Comparison of ENCODE assay signal across 8 cellular contexts in the genomic region with DNA sequence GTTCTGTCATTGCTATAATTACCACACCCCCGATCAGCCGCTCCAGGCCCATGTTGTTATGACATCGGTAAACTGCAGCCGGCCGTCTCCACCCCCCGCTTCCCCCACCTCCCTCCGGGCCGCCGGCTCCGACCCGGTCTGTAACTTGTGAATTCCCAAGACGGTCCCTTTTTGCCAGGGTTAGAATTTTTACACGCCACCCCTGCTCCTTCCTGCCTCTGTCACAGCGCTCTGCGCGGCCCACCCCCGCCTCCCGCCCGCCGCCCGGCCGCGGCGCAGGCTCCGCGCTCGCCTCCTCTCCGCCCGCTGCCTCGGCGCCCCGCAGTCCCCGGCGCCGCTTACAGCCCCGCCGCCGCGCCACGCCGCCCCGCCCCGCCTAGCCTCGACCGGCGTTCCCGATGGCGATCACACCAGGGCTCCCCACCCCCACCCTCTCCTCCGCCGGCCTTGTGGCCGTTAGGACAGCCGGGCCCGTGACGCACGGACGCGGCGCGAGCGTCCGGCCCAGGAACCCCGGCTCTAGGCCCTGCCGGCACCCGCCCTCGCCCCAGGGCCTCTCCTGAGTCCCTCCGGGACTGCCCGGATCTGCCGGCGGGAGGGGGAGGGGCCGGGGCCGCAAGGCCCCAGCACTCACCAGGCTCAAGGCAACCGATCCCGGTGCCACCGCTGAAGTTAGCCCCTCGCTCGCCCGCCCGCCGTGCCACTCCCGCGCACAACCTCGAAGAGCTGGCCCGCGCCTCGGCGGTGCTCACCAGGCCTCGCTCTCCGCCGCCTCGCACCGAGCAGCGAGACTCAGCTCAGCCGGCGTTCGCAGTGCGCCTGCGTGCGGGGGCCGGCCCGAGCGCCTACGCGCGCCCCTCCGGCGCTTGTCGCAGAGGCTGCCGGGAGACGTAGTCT. TPM values are rescaled to one million over a fixed set of nuclear protein-coding genes. Genes with fewer than 3 reads are reported as not detected.
DNase-seq lines count a peak whose midpoint lies in the region; ATAC-seq lines count a peak whose summit lies in the region.

A gene (minus strand): TSS at position 817 of the 897 bp plus-strand sequence. CDS start 18,374 bp downstream, outside the sequence.

- H3K4me1 ChIP-seq in HUES64 (ENCODE audit: insufficient read depth, low read length), result peaks cover 42% of the 10 kb centered on the region
- peaks cover 23% of the 10 kb centered on the region for H3K4me1 ChIP-seq in mononuclear cell (ENCODE audit: insufficient read depth, low read length)

- peak within 1 kb of the TSS; percentile 98 for H3K27ac ChIP-seq in HUES64 (ENCODE audit: low read depth, low read length)

- H3K4me3 ChIP-seq in HUES64 (ENCODE audit: low read length) (peak within 1 kb of the TSS; percentile 97), mononuclear cell (ENCODE audit: low read length) (peak within 1 kb of the TSS; percentile 79)

- peak within 1 kb of the TSS; percentile 97 for H3K9ac ChIP-seq in HUES64 (ENCODE audit: low read depth, low read length)

- H3K9me3 ChIP-seq in HUES64 (ENCODE audit: insufficient read depth, low read depth, low read length), result no peaks in the 10 kb centered on the region
- no peaks in the 10 kb centered on the region for H3K9me3 ChIP-seq in mononuclear cell (ENCODE audit: low read depth, low read length)

- ATAC-seq in GM21515 (IDR thresholded peaks at IDR 0.05; ENCODE audit: unreplicated experiment), result peak; percentile 86

- H3K36me3 ChIP-seq in HUES64 (ENCODE audit: insufficient read depth, low read length), result no peaks in the 10 kb centered on the region

- under 1% methylated on average over 109 of the region's 109 CpGs for WGBS in HUES64

- H3K27me3 ChIP-seq in HUES64 (ENCODE audit: insufficient read depth, low read length) (no peaks in the 10 kb centered on the region), mononuclear cell (ENCODE audit: insufficient read depth, low read length) (no peaks in the 10 kb centered on the region)

- DNase-seq in DMS 273 (lab: John Stamatoyannopoulos, UW; ENCODE audit: unreplicated experiment), result peak; percentile 98
- DNase-seq in OCI-M1 (lab: John Stamatoyannopoulos, UW), result peak; percentile 93
- peak; percentile 84 for DNase-seq in activated T-cell treated with anti-CD3 and anti-CD28 coated beads for 24 hours (ENCODE audit: low read depth)
- peak; percentile 89 for DNase-seq in epidermal melanocyte (ENCODE audit: insufficient read length, low spot score)
- DNase-seq in stimulated activated CD8-positive, alpha-beta memory T cell treated with anti-CD3 and anti-CD28 coated beads, Interleukin-2, amount 100 ng/mL, for 48 hours (ENCODE audit: low read depth in 2 of 2), result peak; percentile 74 to 86

RNA-seq across cellular contexts. Expression of the gene that starts here (rescaled TPM):
- polyA plus RNA-seq in HUES64 (2013, experiment 1 of 2), result 36.5 TPM
- polyA plus RNA-seq in HUES64 (2013, experiment 2 of 2), result 37.7 TPM
- total RNA-seq in mononuclear cell, result 21.8 TPM

Comparison
In these comparisons a context has a peak if more than half of its experiments do, and no peak if none do; other contexts are left out.
1. Peak in every context shown above with its lines: DNase-seq, ATAC-seq, H3K4me3 ChIP-seq and H3K27ac ChIP-seq.